Comparison of ENCODE assay signal across 9 cellular contexts in the genomic region with DNA sequence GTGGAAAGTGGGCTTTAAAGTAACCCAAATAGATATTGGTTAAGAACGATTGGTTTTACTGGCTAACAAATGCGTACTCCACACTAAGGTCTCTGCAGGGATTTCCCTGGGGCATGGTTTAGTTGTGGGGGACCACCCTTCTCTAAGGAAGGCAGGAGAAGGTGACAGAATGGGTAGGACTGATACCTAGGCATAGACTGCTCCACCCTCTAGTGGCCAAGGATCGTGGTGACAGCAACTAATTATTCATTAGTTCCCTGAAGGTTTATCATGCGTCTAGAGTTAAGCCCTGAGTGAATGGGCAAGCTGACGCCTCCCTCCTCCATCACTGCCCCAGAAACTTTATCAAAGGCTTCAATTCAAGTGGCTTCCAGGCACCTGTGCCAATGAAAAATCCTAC. TPM values are rescaled to one million over a fixed set of nuclear protein-coding genes. Genes with fewer than 3 reads are reported as not detected.
DNase-seq lines count a peak whose midpoint lies in the region; ATAC-seq and TF ChIP-seq lines count a peak whose summit lies in the region.
"Had no signal": no experiment of that assay in that cellular context is flagged by ENCODE, and none has a peak within 500 bp of the region (broad histone marks: within the 10 kb centered on the region; RNA-seq: fewer than 3 reads in every experiment).

No MANE protein-coding gene starts in this region.

- H4K91ac ChIP-seq in neuronal stem cell (ENCODE audit: low read depth, low read length, poor library complexity) = no peak overlapping the region

- peaks cover 19% of the 10 kb centered on the region for H3K4me1 Mint-ChIP-seq in activated CD4-positive, alpha-beta T cell treated with anti-CD3 and anti-CD28 coated beads, Interleukin-2, amount 10 ng/mL, durations not matched to agents 24 days and 14 days

- no peak overlapping the region for H2BK15ac ChIP-seq in neuronal stem cell (ENCODE audit: low read length)

- H3K27ac Mint-ChIP-seq in activated CD4-positive, alpha-beta T cell treated with anti-CD3 and anti-CD28 coated beads, Interleukin-2, amount 10 ng/mL, durations not matched to agents 24 days and 14 days = no peak overlapping the region

- peak in 5 of 7 experiments; percentile 20 to 46 (median 37) for TF ChIP-seq CTCF in body of pancreas (IDR thresholded peaks at IDR 0.05)
- TF ChIP-seq CTCF in transverse colon (IDR thresholded peaks at IDR 0.05) = peak in 2 of 5 experiments; percentile 17 to 29

- no peaks in the 10 kb centered on the region for H3K79me1 ChIP-seq in neuronal stem cell (ENCODE audit: low read depth, low read length)

- H3K4ac ChIP-seq in neuronal stem cell (ENCODE audit: low read length) = no peak overlapping the region

- H3K4me3 ChIP-seq in body of pancreas (no peak overlapping the region), neuronal stem cell (ENCODE audit: low read length in 2 of 2) (no peak overlapping the region), transverse colon (no peak overlapping the region)
- H3K4me3 ChIP-seq: skin epidermis had no signal

- H3K36me3 ChIP-seq in body of pancreas (replicated peaks in 1 of 2; ENCODE audit: insufficient read depth in 1 of 2, low read depth in 2 of 2) = no peaks in the 10 kb centered on the region
- H3K36me3 ChIP-seq in neuronal stem cell (replicated peaks in 1 of 2; ENCODE audit: control insufficient read depth in 2 of 2, insufficient read depth in 2 of 2, low read length in 2 of 2) = no peaks in the 10 kb centered on the region
- H3K36me3 ChIP-seq in transverse colon = no peaks in the 10 kb centered on the region

- no peak overlapping the region for H2BK5ac ChIP-seq in neuronal stem cell (ENCODE audit: low read length)

- H2BK120ac ChIP-seq in neuronal stem cell (ENCODE audit: low read depth, low read length) = no peak overlapping the region

- no peak overlapping the region for H2AFZ ChIP-seq in neuronal stem cell (ENCODE audit: low read length)

- peak overlapping the region; percentile 64 for H2AK5ac ChIP-seq in neuronal stem cell (ENCODE audit: low read depth, low read length)

- peak; percentile 68 for DNase-seq in activated CD4-positive, alpha-beta T cell treated with anti-CD3 and anti-CD28 coated beads, Interleukin-2, amount 10 ng/mL, durations not matched to agents 24 days and 14 days
- DNase-seq in activated CD4-positive, alpha-beta T cell treated with anti-CD3 and anti-CD28 coated beads, Interleukin-2, amount 50 U/mL, for 1 hour = no peak
- DNase-seq in NCI-H128 (lab: John Stamatoyannopoulos, UW; ENCODE audit: unreplicated experiment) (peak; percentile 10), body of pancreas (peak in 1 of 4 donors; percentile 32), neuronal stem cell (ENCODE audit: low spot score) (peak; percentile 48), AG08396 (ENCODE audit: low spot score) (no peak), transverse colon (no peak)
- DNase-seq in stimulated activated CD4-positive, alpha-beta T cell treated with anti-CD3 and anti-CD28 coated beads, Interleukin-1b, Interleukin-23, amount 100 ng/mL, for 48 hours = no peak

- in situ Hi-C loops in transverse colon (cut with MboI; ENCODE audit: low pct_ligation_motif_present in 1 of 4, low pct_unique_long_range_greater_than_20kb in 1 of 4, low sequenced_read_pairs in 3 of 4) = loop anchor here in 1 of 4 donors (5.0 kb wide), 1 partner anchor 66 kb away; no protein-coding TSS in a partner anchor

- WGBS in body of pancreas, 2 donors = 26 to 43% methylated on average over 4 to 5 of the region's 5 CpGs
- WGBS in neuronal stem cell (ENCODE audit: extremely low coverage in 2 of 2, insufficient read length in 2 of 2, insufficient replicate concordance in 1 of 2), 2 donors = no CpG with 5 or more reads among the region's 5 CpGs
- 32 to 51% methylated on average over 2 to 5 of the region's 5 CpGs for WGBS in transverse colon (ENCODE audit: low coverage in 1 of 2), 2 donors

- no peak overlapping the region for H4K8ac ChIP-seq in neuronal stem cell (ENCODE audit: low read depth, low read length)

- no peak overlapping the region for H2BK12ac ChIP-seq in neuronal stem cell (ENCODE audit: low read length)

- no peak overlapping the region for H3K4me3 Mint-ChIP-seq in activated CD4-positive, alpha-beta T cell treated with anti-CD3 and anti-CD28 coated beads, Interleukin-2, amount 10 ng/mL, durations not matched to agents 24 days and 14 days

- H3K27me3 ChIP-seq in body of pancreas (no peaks in the 10 kb centered on the region), neuronal stem cell (ENCODE audit: control insufficient read depth in 3 of 3, insufficient read depth in 3 of 3, low read depth in 1 of 3, low read length in 3 of 3) (peaks cover 4 to 28% (median 13%) of the 10 kb centered on the region in 3 experiments), transverse colon (peaks cover 10% of the 10 kb centered on the region)

- no peak for TF ChIP-seq EP300 in transverse colon (IDR thresholded peaks at IDR 0.05; ENCODE audit: low read depth)

- TF ChIP-seq POLR2A in body of pancreas (IDR thresholded peaks at IDR 0.05) = no peak
- TF ChIP-seq POLR2A in transverse colon (IDR thresholded peaks at IDR 0.05) = no peak

- no peak for ATAC-seq in body of pancreas

- H3K9me3 ChIP-seq in body of pancreas = no peaks in the 10 kb centered on the region
- H3K9me3 ChIP-seq in neuronal stem cell (replicated peaks in 1 of 2; ENCODE audit: control insufficient read depth in 2 of 2, insufficient read depth in 1 of 2, low read depth in 1 of 2, low read length in 2 of 2) = peaks cover 0 to 4% of the 10 kb centered on the region in 2 donors
- no peaks in the 10 kb centered on the region for H3K9me3 ChIP-seq in transverse colon

- H3K27ac ChIP-seq in body of pancreas (no peak overlapping the region), neuronal stem cell (replicated peaks; ENCODE audit: low read length) (no peak overlapping the region), transverse colon (peak overlapping the region in 1 of 4 donors; percentile 13)

- H3K4me1 ChIP-seq in body of pancreas (peaks cover 23% of the 10 kb centered on the region), neuronal stem cell (ENCODE audit: control insufficient read depth in 2 of 2, insufficient read depth in 1 of 2, low read depth in 1 of 2, low read length in 2 of 2) (peaks cover 8 to 11% of the 10 kb centered on the region in 2 donors), transverse colon (peaks cover 0 to 9% (median 4%) of the 10 kb centered on the region in 4 donors)

- H3K14ac ChIP-seq in neuronal stem cell (ENCODE audit: low read length) = no peak overlapping the region

- H3K18ac ChIP-seq in neuronal stem cell (ENCODE audit: low read length) = no peak overlapping the region

- H3K9me3 Mint-ChIP-seq in activated CD4-positive, alpha-beta T cell treated with anti-CD3 and anti-CD28 coated beads, Interleukin-2, amount 10 ng/mL, durations not matched to agents 24 days and 14 days = no peaks in the 10 kb centered on the region

- no peak overlapping the region for H3K23ac ChIP-seq in neuronal stem cell (ENCODE audit: low read depth, low read length, poor library complexity)

- no peak overlapping the region for H3K4me2 ChIP-seq in neuronal stem cell (ENCODE audit: insufficient read depth, low read length, poor library complexity, severe bottlenecking)

- H3K36me3 Mint-ChIP-seq in activated CD4-positive, alpha-beta T cell treated with anti-CD3 and anti-CD28 coated beads, Interleukin-2, amount 10 ng/mL, durations not matched to agents 24 days and 14 days (ENCODE audit: low read depth) = peaks cover 34% of the 10 kb centered on the region

- no peak overlapping the region for H3K9ac ChIP-seq in neuronal stem cell (ENCODE audit: low read depth, low read length, poor library complexity)

- no peaks in the 10 kb centered on the region for H3K27me3 Mint-ChIP-seq in activated CD4-positive, alpha-beta T cell treated with anti-CD3 and anti-CD28 coated beads, Interleukin-2, amount 10 ng/mL, durations not matched to agents 24 days and 14 days

- intact Hi-C loops in activated CD4-positive, alpha-beta T cell treated with anti-CD3 and anti-CD28 coated beads, Interleukin-2, amount 10 ng/mL, durations not matched to agents 24 days and 14 days (cut with micrococcal nuclease) = loop anchor here (5.0 kb wide), 1 partner anchor 246 kb away; no protein-coding TSS in a partner anchor
- intact Hi-C loops in body of pancreas (cut with DNase I) = loop anchor here (5.0 kb wide), 1 partner anchor 66 kb away; no protein-coding TSS in a partner anchor
- intact Hi-C loops in transverse colon (cut with DNase I; ENCODE audit: low total_unique reads) = no loop called here

RNA-seq across cellular contexts. Expression of a gene that starts 9.1 kb away (rescaled TPM):
- total RNA-seq in activated CD4-positive, alpha-beta T cell treated with anti-CD3 and anti-CD28 coated beads, Interleukin-2, amount 10 ng/mL, durations not matched to agents 24 days and 14 days = not detected in 2 replicates
- total RNA-seq in body of pancreas (not detected), transverse colon (not detected)
- polyA plus RNA-seq in neuronal stem cell (2013, experiment 1 of 2) = 2.3 TPM
- polyA plus RNA-seq in neuronal stem cell (2013, experiment 2 of 2) = 2.4 TPM

RNA-seq across cellular contexts. Expression of a gene that starts 40.1 kb away (rescaled TPM):
- total RNA-seq in activated CD4-positive, alpha-beta T cell treated with anti-CD3 and anti-CD28 coated beads, Interleukin-2, amount 10 ng/mL, durations not matched to agents 24 days and 14 days = 21.1 and 21.6 TPM in 2 replicates
- total RNA-seq in body of pancreas = 1 to 10 TPM in 1 of 2 donors, under 1 TPM in 1; 0.33 to 7.0 TPM
- polyA plus RNA-seq in neuronal stem cell (2013, experiment 1 of 2) = 0.43 TPM
- 0.50 TPM for polyA plus RNA-seq in neuronal stem cell (2013, experiment 2 of 2)
- total RNA-seq in transverse colon = 10 to 100 TPM; 22.1 to 35.8 (median 27.9) TPM

Comparison
In these comparisons a context has a peak if more than half of its experiments do, and no peak if none do; other contexts are left out.
1. DNase-seq: peak in activated CD4-positive, alpha-beta T cell treated with anti-CD3 and anti-CD28 coated beads, Interleukin-2, amount 10 ng/mL, durations not matched to agents 24 days and 14 days (single experiment), NCI-H128 (single experiment) and neuronal stem cell (single experiment); none in activated CD4-positive, alpha-beta T cell treated with anti-CD3 and anti-CD28 coated beads, Interleukin-2, amount 50 U/mL, for 1 hour (single experiment), AG08396 (single experiment), stimulated activated CD4-positive, alpha-beta T cell treated with anti-CD3 and anti-CD28 coated beads, Interleukin-1b, Interleukin-23, amount 100 ng/mL, for 48 hours (single experiment) and transverse colon (single experiment).